ENCODE assay signal across 1 cellular context in the genomic region with DNA sequence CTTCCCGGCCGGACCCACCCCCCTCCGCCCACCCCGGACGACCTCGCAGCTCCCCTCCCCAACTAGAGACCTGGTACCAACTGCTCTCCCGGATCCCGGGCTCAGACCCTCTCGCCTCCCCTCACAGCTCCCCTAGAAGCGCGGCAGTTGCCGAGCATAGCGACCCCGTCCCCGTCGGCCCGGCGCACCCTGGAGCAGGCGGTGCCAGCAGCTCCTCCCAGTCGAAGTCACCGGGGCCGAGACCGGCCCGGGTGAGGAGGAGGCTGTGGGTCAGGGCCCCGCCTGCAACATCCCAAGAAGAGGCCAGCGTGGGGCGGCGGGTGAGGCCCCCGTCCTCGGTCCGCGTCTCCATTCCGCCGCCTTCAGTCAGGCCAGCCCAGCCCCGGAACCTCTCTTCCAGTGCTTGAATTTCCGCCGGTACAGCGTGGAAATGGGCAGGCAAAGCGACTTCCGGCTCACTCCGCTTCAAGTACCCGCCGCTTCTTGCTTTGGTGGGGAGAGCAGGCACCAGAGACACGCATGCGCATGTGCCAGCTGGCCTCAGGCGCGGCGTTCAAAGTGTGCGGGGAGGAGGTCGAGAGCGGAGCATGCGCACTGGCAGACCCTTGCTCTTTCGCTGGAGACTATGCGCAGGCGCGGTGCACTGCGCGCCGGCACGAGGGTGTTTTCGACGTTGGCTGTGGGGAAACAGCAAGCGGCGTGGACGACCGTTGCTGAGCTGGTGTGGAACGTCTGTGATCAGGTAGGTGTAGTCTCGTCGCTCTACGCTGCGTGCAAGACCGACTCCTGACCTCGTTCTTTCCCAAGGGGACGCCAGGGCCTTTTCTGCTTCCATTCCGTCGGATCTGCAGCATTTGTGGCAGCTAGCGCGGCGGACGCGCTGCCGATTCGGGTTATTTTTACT.
TF ChIP-seq lines count a peak whose summit lies in the region.

TSS of gene C10orf88 (minus strand) at position 401 of the 904 bp plus-strand sequence. CDS start at position 352, 49 bp downstream.

TF ChIP-seq in HEK293, 187 proteins besides CTCF, POLR2A, EP300 and RAD21 (continued from another document):
- TF ChIP-seq, protein P1, sequence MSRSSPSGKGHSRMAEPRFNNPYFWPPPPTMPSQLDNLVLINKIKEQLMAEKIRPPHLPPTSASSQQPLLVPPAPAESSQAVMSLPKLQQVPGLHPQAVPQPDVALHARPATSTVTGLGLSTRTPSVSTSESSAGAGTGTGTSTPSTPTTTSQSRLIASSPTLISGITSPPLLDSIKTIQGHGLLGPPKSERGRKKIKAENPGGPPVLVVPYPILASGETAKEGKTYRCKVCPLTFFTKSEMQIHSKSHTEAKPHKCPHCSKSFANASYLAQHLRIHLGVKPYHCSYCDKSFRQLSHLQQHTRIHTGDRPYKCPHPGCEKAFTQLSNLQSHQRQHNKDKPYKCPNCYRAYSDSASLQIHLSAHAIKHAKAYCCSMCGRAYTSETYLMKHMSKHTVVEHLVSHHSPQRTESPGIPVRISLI (tag by site-specific recombination; IDR thresholded peaks at IDR 0.05): no peak
- TF ChIP-seq ZNF624 (tag by site-specific recombination; IDR thresholded peaks at IDR 0.05): no peak
- TF ChIP-seq REPIN1 (tag by site-specific recombination; IDR thresholded peaks at IDR 0.05; ENCODE audit: low read depth): peak; percentile 71; the same call in 1 of the 2 replicates
- no peak for TF ChIP-seq BCL11A (tag by site-specific recombination; IDR thresholded peaks at IDR 0.05; ENCODE audit: low read depth)
- peak; percentile 90 for TF ChIP-seq ZSCAN30 (tag by site-specific recombination; IDR thresholded peaks at IDR 0.05)
- TF ChIP-seq PATZ1 (tag by site-specific recombination; IDR thresholded peaks at IDR 0.05): peak; percentile 89
- no peak; the same call in 1 of the 2 replicates for TF ChIP-seq ZNF792 (tag by site-specific recombination; IDR thresholded peaks at IDR 0.05)
- no peak for TF ChIP-seq RBAK (tag by site-specific recombination; IDR thresholded peaks at IDR 0.05)
- peak; percentile 85 for TF ChIP-seq TCF7L2 (IDR thresholded peaks at IDR 0.05; ENCODE audit: borderline replicate concordance, low read depth, low read length)
- TF ChIP-seq ZNF239 (tag by site-specific recombination; IDR thresholded peaks at IDR 0.05): no peak
- TF ChIP-seq ZNF521 (tag by site-specific recombination; IDR thresholded peaks at IDR 0.05): no peak
- no peak; the same call in 1 of the 2 replicates for TF ChIP-seq HOXD13 (CRISPR knock-in tag; IDR thresholded peaks at IDR 0.05; ENCODE audit: borderline replicate concordance)
- peak; percentile 43; the same call in 1 of the 2 replicates for TF ChIP-seq ZNF10 (tag by site-specific recombination; IDR thresholded peaks at IDR 0.05)
- TF ChIP-seq ZNF621 (tag by site-specific recombination; IDR thresholded peaks at IDR 0.05): no peak
- peak; percentile 32; the same call in 1 of the 2 replicates for TF ChIP-seq ZBTB8A (tag by site-specific recombination; IDR thresholded peaks at IDR 0.05)
- TF ChIP-seq ZBTB49 (tag by site-specific recombination; IDR thresholded peaks at IDR 0.05; ENCODE audit: low read depth): no peak
- peak; percentile 63; the same call in 1 of the 2 replicates for TF ChIP-seq ZNF610 (tag by site-specific recombination; IDR thresholded peaks at IDR 0.05; ENCODE audit: borderline replicate concordance)
- TF ChIP-seq ZNF510 (tag by site-specific recombination; IDR thresholded peaks at IDR 0.05; ENCODE audit: insufficient replicate concordance): peak; percentile 54
- 0 out of 2 replicates have a peak, but pooled peaks have one; percentile 8 for TF ChIP-seq ZNF677 (tag by site-specific recombination; IDR thresholded peaks at IDR 0.05)
- TF ChIP-seq, protein P2, sequence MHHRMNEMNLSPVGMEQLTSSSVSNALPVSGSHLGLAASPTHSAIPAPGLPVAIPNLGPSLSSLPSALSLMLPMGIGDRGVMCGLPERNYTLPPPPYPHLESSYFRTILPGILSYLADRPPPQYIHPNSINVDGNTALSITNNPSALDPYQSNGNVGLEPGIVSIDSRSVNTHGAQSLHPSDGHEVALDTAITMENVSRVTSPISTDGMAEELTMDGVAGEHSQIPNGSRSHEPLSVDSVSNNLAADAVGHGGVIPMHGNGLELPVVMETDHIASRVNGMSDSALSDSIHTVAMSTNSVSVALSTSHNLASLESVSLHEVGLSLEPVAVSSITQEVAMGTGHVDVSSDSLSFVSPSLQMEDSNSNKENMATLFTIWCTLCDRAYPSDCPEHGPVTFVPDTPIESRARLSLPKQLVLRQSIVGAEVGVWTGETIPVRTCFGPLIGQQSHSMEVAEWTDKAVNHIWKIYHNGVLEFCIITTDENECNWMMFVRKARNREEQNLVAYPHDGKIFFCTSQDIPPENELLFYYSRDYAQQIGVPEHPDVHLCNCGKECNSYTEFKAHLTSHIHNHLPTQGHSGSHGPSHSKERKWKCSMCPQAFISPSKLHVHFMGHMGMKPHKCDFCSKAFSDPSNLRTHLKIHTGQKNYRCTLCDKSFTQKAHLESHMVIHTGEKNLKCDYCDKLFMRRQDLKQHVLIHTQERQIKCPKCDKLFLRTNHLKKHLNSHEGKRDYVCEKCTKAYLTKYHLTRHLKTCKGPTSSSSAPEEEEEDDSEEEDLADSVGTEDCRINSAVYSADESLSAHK (tag by site-specific recombination; IDR thresholded peaks at IDR 0.05): peak; percentile 36; the same call in 1 of the 2 replicates
- no peak for TF ChIP-seq ZNF350 (tag by site-specific recombination; IDR thresholded peaks at IDR 0.05)
- TF ChIP-seq GLI2 (tag by site-specific recombination; IDR thresholded peaks at IDR 0.05; ENCODE audit: borderline replicate concordance, low read depth): no peak
- peak; percentile 72 for TF ChIP-seq ZNF600 (tag by site-specific recombination; IDR thresholded peaks at IDR 0.05)
- peak; percentile 49; the same call in 1 of the 2 replicates for TF ChIP-seq FEZF1 (tag by site-specific recombination; IDR thresholded peaks at IDR 0.05)
- TF ChIP-seq, protein P3, sequence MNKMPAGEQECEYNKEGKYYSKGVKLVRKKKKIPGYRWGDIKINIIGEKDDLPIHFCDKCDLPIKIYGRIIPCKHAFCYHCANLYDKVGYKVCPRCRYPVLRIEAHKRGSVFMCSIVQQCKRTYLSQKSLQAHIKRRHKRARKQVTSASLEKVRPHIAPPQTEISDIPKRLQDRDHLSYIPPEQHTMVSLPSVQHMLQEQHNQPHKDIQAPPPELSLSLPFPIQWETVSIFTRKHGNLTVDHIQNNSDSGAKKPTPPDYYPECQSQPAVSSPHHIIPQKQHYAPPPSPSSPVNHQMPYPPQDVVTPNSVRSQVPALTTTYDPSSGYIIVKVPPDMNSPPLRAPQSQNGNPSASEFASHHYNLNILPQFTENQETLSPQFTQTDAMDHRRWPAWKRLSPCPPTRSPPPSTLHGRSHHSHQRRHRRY (tag by site-specific recombination; IDR thresholded peaks at IDR 0.05): no peak
- TF ChIP-seq ZNF223 (tag by site-specific recombination; IDR thresholded peaks at IDR 0.05): no peak
